ENCODE assay signal across 1 cellular context in the genomic region with DNA sequence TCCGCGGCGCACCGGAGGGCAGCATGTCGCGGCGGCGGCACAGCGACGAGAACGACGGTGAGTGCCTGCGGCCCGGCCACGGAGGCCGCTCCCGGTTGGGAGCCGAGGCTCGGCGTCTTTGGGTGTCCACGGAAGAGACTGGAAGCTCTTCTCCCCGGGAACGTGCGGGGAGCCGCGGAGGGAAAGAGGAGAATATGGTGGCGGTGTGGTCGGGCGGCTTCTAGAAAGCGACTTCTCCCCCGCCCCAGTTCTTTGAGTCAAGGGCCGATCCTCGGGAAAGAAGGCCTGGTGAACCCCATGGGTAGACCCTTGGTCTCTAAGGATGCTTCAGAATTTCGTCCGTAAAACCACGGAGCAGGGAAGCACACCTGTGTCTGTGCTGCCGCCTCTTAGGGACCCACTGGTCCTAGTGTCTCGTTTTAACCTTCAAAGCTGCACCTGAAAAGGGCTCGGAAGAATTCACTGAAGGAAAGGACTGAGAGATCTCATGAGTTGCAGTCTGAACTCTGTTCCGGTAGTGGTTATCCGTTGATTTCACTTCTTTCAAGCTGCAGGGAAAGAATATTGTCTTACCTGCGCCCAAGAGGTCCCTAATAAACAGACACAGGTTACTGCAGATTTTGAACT.
TF ChIP-seq lines count a peak whose summit lies in the region.

No MANE protein-coding gene starts in this region.

TF ChIP-seq in HepG2, 621 proteins besides CTCF, POLR2A, EP300 and RAD21 (continued from another document and continues in another):
- TF ChIP-seq, protein P1, sequence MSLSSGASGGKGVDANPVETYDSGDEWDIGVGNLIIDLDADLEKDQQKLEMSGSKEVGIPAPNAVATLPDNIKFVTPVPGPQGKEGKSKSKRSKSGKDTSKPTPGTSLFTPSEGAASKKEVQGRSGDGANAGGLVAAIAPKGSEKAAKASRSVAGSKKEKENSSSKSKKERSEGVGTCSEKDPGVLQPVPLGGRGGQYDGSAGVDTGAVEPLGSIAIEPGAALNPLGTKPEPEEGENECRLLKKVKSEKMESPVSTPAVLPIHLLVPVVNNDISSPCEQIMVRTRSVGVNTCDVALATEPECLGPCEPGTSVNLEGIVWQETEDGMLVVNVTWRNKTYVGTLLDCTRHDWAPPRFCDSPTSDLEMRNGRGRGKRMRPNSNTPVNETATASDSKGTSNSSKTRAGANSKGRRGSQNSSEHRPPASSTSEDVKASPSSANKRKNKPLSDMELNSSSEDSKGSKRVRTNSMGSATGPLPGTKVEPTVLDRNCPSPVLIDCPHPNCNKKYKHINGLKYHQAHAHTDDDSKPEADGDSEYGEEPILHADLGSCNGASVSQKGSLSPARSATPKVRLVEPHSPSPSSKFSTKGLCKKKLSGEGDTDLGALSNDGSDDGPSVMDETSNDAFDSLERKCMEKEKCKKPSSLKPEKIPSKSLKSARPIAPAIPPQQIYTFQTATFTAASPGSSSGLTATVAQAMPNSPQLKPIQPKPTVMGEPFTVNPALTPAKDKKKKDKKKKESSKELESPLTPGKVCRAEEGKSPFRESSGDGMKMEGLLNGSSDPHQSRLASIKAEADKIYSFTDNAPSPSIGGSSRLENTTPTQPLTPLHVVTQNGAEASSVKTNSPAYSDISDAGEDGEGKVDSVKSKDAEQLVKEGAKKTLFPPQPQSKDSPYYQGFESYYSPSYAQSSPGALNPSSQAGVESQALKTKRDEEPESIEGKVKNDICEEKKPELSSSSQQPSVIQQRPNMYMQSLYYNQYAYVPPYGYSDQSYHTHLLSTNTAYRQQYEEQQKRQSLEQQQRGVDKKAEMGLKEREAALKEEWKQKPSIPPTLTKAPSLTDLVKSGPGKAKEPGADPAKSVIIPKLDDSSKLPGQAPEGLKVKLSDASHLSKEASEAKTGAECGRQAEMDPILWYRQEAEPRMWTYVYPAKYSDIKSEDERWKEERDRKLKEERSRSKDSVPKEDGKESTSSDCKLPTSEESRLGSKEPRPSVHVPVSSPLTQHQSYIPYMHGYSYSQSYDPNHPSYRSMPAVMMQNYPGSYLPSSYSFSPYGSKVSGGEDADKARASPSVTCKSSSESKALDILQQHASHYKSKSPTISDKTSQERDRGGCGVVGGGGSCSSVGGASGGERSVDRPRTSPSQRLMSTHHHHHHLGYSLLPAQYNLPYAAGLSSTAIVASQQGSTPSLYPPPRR (CRISPR knock-in tag; IDR thresholded peaks at IDR 0.05; ENCODE audit: borderline replicate concordance): 0 out of 2 replicates have a peak, but pooled peaks have one; percentile 26
- TF ChIP-seq TRIM22 (IDR thresholded peaks at IDR 0.05) (no peak), EHMT2 (IDR thresholded peaks at IDR 0.05; ENCODE audit: borderline replicate concordance, low read depth, low read length) (no peak), ZNF235 (CRISPR knock-in tag; IDR thresholded peaks at IDR 0.05; ENCODE audit: borderline replicate concordance) (0 out of 2 replicates have a peak, but pooled peaks have one; percentile 80), DMTF1 (CRISPR knock-in tag; IDR thresholded peaks at IDR 0.05) (no peak), ZNF431 (CRISPR knock-in tag; IDR thresholded peaks at IDR 0.05; ENCODE audit: borderline replicate concordance, low read depth) (0 out of 2 replicates have a peak, but pooled peaks have one; percentile 14), ZNF543 (CRISPR knock-in tag; IDR thresholded peaks at IDR 0.05) (no peak; the same call in 1 of the 2 replicates), HNRNPUL1 (IDR thresholded peaks at IDR 0.05; ENCODE audit: low read depth, low read length) (no peak), ZNF354B (CRISPR knock-in tag; IDR thresholded peaks at IDR 0.05) (0 out of 2 replicates have a peak, but pooled peaks have one; percentile 87), SAFB2 (CRISPR knock-in tag; IDR thresholded peaks at IDR 0.05; ENCODE audit: borderline replicate concordance, low read depth) (peak; percentile 40; the same call in 1 of the 2 replicates), KDM3A (CRISPR knock-in tag; IDR thresholded peaks at IDR 0.05; ENCODE audit: low read depth) (0 out of 2 replicates have a peak, but pooled peaks have one; percentile 62), JUN (CRISPR knock-in tag; IDR thresholded peaks at IDR 0.05) (no peak), KMT2A (CRISPR knock-in tag; IDR thresholded peaks at IDR 0.05) (no peak), ZNF790 (CRISPR knock-in tag; IDR thresholded peaks at IDR 0.05; ENCODE audit: borderline replicate concordance) (no peak; the same call in 1 of the 2 replicates), ZNF782 (CRISPR knock-in tag; IDR thresholded peaks at IDR 0.05; ENCODE audit: borderline replicate concordance) (no peak), MTF2 (CRISPR knock-in tag; IDR thresholded peaks at IDR 0.05; ENCODE audit: borderline replicate concordance) (peak; percentile 71; the same call in 1 of the 2 replicates), ZNF468 (CRISPR knock-in tag; IDR thresholded peaks at IDR 0.05) (no peak), ZNF160 (CRISPR knock-in tag; IDR thresholded peaks at IDR 0.05) (no peak; the same call in 1 of the 2 replicates), HNRNPH1 (optimal IDR thresholded peaks at IDR 0.05; ENCODE audit: low read depth, low read length) (no peak), TAF1 (CRISPR knock-in tag; IDR thresholded peaks at IDR 0.05) (peak; percentile 11; the same call in 1 of the 2 replicates), HNRNPLL (IDR thresholded peaks at IDR 0.05; ENCODE audit: low read depth, low read length, poor library complexity, severe bottlenecking) (no peak), ZNF335 (CRISPR knock-in tag; IDR thresholded peaks at IDR 0.05) (no peak), ZNF772 (CRISPR knock-in tag; IDR thresholded peaks at IDR 0.05) (0 out of 2 replicates have a peak, but pooled peaks have one; percentile 6), ZNF576 (CRISPR knock-in tag; IDR thresholded peaks at IDR 0.05) (0 out of 2 replicates have a peak, but pooled peaks have one; percentile 3), ZMYM4 (CRISPR knock-in tag; IDR thresholded peaks at IDR 0.05) (no peak), SNAPC5 (CRISPR knock-in tag; IDR thresholded peaks at IDR 0.05; ENCODE audit: borderline replicate concordance) (peak; percentile 77; the same call in 1 of the 2 replicates), UBTF (CRISPR knock-in tag; IDR thresholded peaks at IDR 0.05) (no peak; the same call in 1 of the 2 replicates), ZNF607 (CRISPR knock-in tag; IDR thresholded peaks at IDR 0.05; ENCODE audit: borderline replicate concordance) (0 out of 2 replicates have a peak, but pooled peaks have one; percentile 52), SMAD1 (CRISPR knock-in tag; IDR thresholded peaks at IDR 0.05; ENCODE audit: borderline replicate concordance, low read depth) (peak; percentile 55; the same call in 1 of the 2 replicates), GABPA (IDR thresholded peaks at IDR 0.05; ENCODE audit: low read depth, low read length) (no peak), GABPA (CRISPR knock-in tag; IDR thresholded peaks at IDR 0.05; ENCODE audit: low read depth) (0 out of 2 replicates have a peak, but pooled peaks have one; percentile 23), ISL2 (CRISPR knock-in tag; IDR thresholded peaks at IDR 0.05) (no peak), MYC (CRISPR knock-in tag; IDR thresholded peaks at IDR 0.05; ENCODE audit: borderline replicate concordance) (no peak), FOXO4 (CRISPR knock-in tag; conservative IDR thresholded peaks at IDR 0.05) (0 out of 2 replicates have a peak, but pooled peaks have one; percentile 88)
- TF ChIP-seq, protein P2, sequence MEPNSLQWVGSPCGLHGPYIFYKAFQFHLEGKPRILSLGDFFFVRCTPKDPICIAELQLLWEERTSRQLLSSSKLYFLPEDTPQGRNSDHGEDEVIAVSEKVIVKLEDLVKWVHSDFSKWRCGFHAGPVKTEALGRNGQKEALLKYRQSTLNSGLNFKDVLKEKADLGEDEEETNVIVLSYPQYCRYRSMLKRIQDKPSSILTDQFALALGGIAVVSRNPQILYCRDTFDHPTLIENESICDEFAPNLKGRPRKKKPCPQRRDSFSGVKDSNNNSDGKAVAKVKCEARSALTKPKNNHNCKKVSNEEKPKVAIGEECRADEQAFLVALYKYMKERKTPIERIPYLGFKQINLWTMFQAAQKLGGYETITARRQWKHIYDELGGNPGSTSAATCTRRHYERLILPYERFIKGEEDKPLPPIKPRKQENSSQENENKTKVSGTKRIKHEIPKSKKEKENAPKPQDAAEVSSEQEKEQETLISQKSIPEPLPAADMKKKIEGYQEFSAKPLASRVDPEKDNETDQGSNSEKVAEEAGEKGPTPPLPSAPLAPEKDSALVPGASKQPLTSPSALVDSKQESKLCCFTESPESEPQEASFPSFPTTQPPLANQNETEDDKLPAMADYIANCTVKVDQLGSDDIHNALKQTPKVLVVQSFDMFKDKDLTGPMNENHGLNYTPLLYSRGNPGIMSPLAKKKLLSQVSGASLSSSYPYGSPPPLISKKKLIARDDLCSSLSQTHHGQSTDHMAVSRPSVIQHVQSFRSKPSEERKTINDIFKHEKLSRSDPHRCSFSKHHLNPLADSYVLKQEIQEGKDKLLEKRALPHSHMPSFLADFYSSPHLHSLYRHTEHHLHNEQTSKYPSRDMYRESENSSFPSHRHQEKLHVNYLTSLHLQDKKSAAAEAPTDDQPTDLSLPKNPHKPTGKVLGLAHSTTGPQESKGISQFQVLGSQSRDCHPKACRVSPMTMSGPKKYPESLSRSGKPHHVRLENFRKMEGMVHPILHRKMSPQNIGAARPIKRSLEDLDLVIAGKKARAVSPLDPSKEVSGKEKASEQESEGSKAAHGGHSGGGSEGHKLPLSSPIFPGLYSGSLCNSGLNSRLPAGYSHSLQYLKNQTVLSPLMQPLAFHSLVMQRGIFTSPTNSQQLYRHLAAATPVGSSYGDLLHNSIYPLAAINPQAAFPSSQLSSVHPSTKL (CRISPR knock-in tag; IDR thresholded peaks at IDR 0.05): no peak
- TF ChIP-seq, protein P3, sequence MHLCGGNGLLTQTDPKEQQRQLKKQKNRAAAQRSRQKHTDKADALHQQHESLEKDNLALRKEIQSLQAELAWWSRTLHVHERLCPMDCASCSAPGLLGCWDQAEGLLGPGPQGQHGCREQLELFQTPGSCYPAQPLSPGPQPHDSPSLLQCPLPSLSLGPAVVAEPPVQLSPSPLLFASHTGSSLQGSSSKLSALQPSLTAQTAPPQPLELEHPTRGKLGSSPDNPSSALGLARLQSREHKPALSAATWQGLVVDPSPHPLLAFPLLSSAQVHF (CRISPR knock-in tag; IDR thresholded peaks at IDR 0.05): no peak
- TF ChIP-seq, protein P4, sequence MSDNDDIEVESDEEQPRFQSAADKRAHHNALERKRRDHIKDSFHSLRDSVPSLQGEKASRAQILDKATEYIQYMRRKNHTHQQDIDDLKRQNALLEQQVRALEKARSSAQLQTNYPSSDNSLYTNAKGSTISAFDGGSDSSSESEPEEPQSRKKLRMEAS (IDR thresholded peaks at IDR 0.05): peak; percentile 39; the same call in 1 of the 2 replicates
- TF ChIP-seq, protein P5, sequence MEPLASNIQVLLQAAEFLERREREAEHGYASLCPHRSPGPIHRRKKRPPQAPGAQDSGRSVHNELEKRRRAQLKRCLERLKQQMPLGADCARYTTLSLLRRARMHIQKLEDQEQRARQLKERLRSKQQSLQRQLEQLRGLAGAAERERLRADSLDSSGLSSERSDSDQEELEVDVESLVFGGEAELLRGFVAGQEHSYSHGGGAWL (CRISPR knock-in tag; IDR thresholded peaks at IDR 0.05): no peak; the same call in 1 of the 2 replicates
